ENCODE assay signal across 8 cellular contexts in the genomic region with DNA sequence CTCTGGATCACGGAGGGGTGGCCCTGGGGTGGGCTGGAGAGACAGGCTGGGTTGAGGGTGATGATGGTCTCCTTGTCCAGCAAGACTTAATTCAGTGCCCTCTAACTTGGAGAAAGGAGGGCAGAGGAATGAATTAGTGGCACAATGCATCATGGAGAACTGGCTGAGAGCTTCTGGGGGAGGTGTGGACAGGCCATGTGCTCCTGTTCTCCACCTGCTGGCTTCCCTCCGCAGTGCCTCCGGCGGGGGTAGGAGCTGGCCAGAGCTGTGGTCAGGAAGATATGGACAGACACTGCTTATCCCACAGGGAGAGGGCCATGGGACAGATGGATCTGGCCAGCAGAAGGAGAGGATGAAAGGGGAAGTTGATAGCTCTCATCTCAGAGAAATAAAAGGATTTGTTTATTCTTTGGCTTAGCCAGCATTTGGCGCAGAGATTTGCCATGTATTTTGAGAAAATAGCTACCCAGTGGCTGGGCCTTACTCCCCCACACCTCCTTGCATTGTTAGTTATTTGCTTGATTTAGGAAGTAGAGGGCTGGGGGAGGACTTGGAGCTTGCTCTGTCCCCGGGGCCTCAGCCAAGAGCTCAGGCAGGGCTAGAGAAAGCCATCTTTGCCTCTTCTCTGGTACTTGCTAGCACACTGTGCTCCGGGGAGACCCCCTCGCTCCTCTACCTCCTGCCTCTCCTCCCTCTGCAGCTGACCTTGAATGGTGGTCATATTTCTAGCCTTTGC.
A peak's percentile ranks its signal among the peaks of the same experiment; 100 is the strongest.
DNase-seq lines count a peak whose midpoint lies in the region; ATAC-seq, FAIRE-seq and TF ChIP-seq lines count a peak whose summit lies in the region.

No MANE protein-coding gene starts in this region.

- no peaks in the 10 kb centered on the region; the same call in 1 of the 2 replicates for H3K79me2 ChIP-seq in GM12878 (ENCODE audit: control insufficient read depth, insufficient read depth, low read length)

- ATAC-seq in GM12878 (no peak), HG02973 (IDR thresholded peaks at IDR 0.05; ENCODE audit: unreplicated experiment) (no peak)

- no TSS peak for BruUV-seq in GM12878 (replicated peaks; lab: Mats Ljungman, UMichigan)

- DNase-seq in Ammon's horn (ENCODE audit: low spot score) (peak; percentile 77), GM12878 (ENCODE audit: low read depth, low spot score) (no peak), left kidney (ENCODE audit: low read depth, low spot score) (peak; percentile 88), amniotic stem cell (lab: John Stamatoyannopoulos, UW) (no peak), epidermal melanocyte (ENCODE audit: insufficient read length, low spot score) (no peak)
- DNase-seq in effector CD4-positive, alpha-beta T cell: no peak

- H3K4me2 ChIP-seq in GM12878 (ENCODE audit: control insufficient read depth, insufficient read depth): peak overlapping the region; percentile 69

- peaks cover 30% of the 10 kb centered on the region for H3K4me1 ChIP-seq in HUES6 (ENCODE audit: control insufficient read depth, insufficient read depth, low read length)
- H3K4me1 ChIP-seq in GM12878 (ENCODE audit: control insufficient read depth, insufficient read depth, low read length): peaks cover 14% of the 10 kb centered on the region

- H3K36me3 ChIP-seq in HUES6 (ENCODE audit: control insufficient read depth, insufficient read depth, low read length) (no peaks in the 10 kb centered on the region), GM12878 (ENCODE audit: control insufficient read depth in 2 of 2, insufficient read depth in 2 of 2, low read length in 1 of 2) (no peaks in the 10 kb centered on the region)

- WGBS in GM12878 (ENCODE audit: insufficient coverage, insufficient replicate concordance, low lambda C conversion rate, missing lambda C conversion rate): 53% methylated on average over 8 of the region's 8 CpGs

- H3K27me3 ChIP-seq in HUES6 (ENCODE audit: control insufficient read depth, insufficient read depth, low read length) (no peaks in the 10 kb centered on the region), GM12878 (replicated peaks in 1 of 2; ENCODE audit: control insufficient read depth in 2 of 2, insufficient read depth in 2 of 2, low read length in 1 of 2) (no peaks in the 10 kb centered on the region)

- in situ Hi-C loops in GM12878 (cut with MboI): no loop called here

- CTCF ChIA-PET in GM12878 (lab: Yijun Ruan, JAX): interaction anchor here (0.7 to 2.9 kb wide), 9 partner anchors 8 to 457 kb away, joined by 3 to 16 read pairs (median 4); no protein-coding TSS in a partner anchor

- intact Hi-C loops in GM12878 (cut with micrococcal nuclease; ENCODE audit: unreplicated experiment): no loop called here

- TF ChIP-seq CTCF in GM12878 (IDR thresholded peaks at IDR 0.05 in 2 of 3, conservative IDR thresholded peaks at IDR 0.05 in 1 of 3; ENCODE audit: control insufficient read depth in 2 of 3, extremely low read depth in 1 of 3, insufficient read depth in 1 of 3, low read depth in 3 of 3, low read length in 3 of 3): no peak

- TF ChIP-seq EP300 in GM12878 (IDR thresholded peaks at IDR 0.05; ENCODE audit: borderline replicate concordance in 1 of 2, control insufficient read depth in 1 of 2, low read depth in 2 of 2, low read length in 2 of 2): no peak

- H3K4me3 ChIP-seq in HUES6 (ENCODE audit: low read depth, low read length): no peak overlapping the region
- H3K4me3 ChIP-seq in GM12878: peak overlapping the region; percentile 15; the same call in 1 of the 2 replicates

- H3K9ac ChIP-seq in HUES6 (ENCODE audit: low read length) (peak overlapping the region; percentile 35), GM12878 (ENCODE audit: control insufficient read depth, insufficient read depth, low read length) (peak overlapping the region; percentile 2; the same call in 1 of the 2 replicates)

- RAD21 ChIA-PET in GM12878 (lab: Charles Lee; ENCODE audit: unreplicated experiment): interaction anchor here (1.4 to 2.7 kb wide), 3 partner anchors 15 to 154 kb away, joined by 4 to 14 read pairs (median 4); no protein-coding TSS in a partner anchor

- no peak for FAIRE-seq in GM12878 (lab: Jason Lieb, UNC)

- POLR2A ChIA-PET in GM12878 (lab: Charles Lee): interaction anchor here (1.1 to 1.3 kb wide), 2 partner anchors 10 to 198 kb away, joined by 3 to 4 read pairs; no protein-coding TSS in a partner anchor

- H3K27ac ChIP-seq in HUES6 (ENCODE audit: low read depth, low read length) (no peak overlapping the region), GM12878 (ENCODE audit: control insufficient read depth, insufficient read depth) (no peak overlapping the region)

- H4K20me1 ChIP-seq in GM12878 (ENCODE audit: control insufficient read depth, insufficient read depth): no peaks in the 10 kb centered on the region

- H2AFZ ChIP-seq in GM12878 (ENCODE audit: control insufficient read depth, low read depth, low read length): no peak overlapping the region

- no peak for TF ChIP-seq POLR2A in GM12878 (IDR thresholded peaks at IDR 0.05; ENCODE audit: low read depth, low read length)

- H3K9me3 ChIP-seq in HUES6 (ENCODE audit: control insufficient read depth, insufficient read depth, low read depth, low read length) (no peaks in the 10 kb centered on the region), GM12878 (replicated peaks; ENCODE audit: control insufficient read depth, insufficient read depth, low read length) (no peaks in the 10 kb centered on the region)

- TF ChIP-seq RAD21 in GM12878 (IDR thresholded peaks at IDR 0.05; ENCODE audit: insufficient read depth, low read depth, low read length): no peak

- SMC1A ChIA-PET in GM12878 (lab: Charles Lee; ENCODE audit: uncharacterized antibody, unreplicated experiment): interaction anchor here (1.6 kb wide), 1 partner anchor 16 kb away, joined by 6 read pairs; no protein-coding TSS in a partner anchor

TF ChIP-seq in GM12878, 131 proteins besides CTCF, POLR2A, EP300 and RAD21:
- TF ChIP-seq KLF5 (IDR thresholded peaks at IDR 0.05; ENCODE audit: partially characterized antibody) (no peak), ZNF622 (IDR thresholded peaks at IDR 0.05) (no peak), KAT2A (conservative IDR thresholded peaks at IDR 0.05; ENCODE audit: control insufficient read depth, low read depth, low read length) (no peak), RB1 (IDR thresholded peaks at IDR 0.05; ENCODE audit: borderline replicate concordance) (no peak), SMC3 (IDR thresholded peaks at IDR 0.05; ENCODE audit: borderline replicate concordance, low read length) (no peak), HDAC6 (IDR thresholded peaks at IDR 0.05; ENCODE audit: unreplicated experiment) (no peak), NR2C2 (IDR thresholded peaks at IDR 0.05; ENCODE audit: borderline replicate concordance, control insufficient read depth, insufficient read length, low read depth) (no peak), CBX5 (IDR thresholded peaks at IDR 0.05; ENCODE audit: low read depth) (no peak)
- TF ChIP-seq, protein P1, sequence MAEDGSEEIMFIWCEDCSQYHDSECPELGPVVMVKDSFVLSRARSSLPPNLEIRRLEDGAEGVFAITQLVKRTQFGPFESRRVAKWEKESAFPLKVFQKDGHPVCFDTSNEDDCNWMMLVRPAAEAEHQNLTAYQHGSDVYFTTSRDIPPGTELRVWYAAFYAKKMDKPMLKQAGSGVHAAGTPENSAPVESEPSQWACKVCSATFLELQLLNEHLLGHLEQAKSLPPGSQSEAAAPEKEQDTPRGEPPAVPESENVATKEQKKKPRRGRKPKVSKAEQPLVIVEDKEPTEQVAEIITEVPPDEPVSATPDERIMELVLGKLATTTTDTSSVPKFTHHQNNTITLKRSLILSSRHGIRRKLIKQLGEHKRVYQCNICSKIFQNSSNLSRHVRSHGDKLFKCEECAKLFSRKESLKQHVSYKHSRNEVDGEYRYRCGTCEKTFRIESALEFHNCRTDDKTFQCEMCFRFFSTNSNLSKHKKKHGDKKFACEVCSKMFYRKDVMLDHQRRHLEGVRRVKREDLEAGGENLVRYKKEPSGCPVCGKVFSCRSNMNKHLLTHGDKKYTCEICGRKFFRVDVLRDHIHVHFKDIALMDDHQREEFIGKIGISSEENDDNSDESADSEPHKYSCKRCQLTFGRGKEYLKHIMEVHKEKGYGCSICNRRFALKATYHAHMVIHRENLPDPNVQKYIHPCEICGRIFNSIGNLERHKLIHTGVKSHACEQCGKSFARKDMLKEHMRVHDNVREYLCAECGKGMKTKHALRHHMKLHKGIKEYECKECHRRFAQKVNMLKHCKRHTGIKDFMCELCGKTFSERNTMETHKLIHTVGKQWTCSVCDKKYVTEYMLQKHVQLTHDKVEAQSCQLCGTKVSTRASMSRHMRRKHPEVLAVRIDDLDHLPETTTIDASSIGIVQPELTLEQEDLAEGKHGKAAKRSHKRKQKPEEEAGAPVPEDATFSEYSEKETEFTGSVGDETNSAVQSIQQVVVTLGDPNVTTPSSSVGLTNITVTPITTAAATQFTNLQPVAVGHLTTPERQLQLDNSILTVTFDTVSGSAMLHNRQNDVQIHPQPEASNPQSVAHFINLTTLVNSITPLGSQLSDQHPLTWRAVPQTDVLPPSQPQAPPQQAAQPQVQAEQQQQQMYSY (CRISPR knock-in tag; IDR thresholded peaks at IDR 0.05): no peak
- TF ChIP-seq, protein P2, sequence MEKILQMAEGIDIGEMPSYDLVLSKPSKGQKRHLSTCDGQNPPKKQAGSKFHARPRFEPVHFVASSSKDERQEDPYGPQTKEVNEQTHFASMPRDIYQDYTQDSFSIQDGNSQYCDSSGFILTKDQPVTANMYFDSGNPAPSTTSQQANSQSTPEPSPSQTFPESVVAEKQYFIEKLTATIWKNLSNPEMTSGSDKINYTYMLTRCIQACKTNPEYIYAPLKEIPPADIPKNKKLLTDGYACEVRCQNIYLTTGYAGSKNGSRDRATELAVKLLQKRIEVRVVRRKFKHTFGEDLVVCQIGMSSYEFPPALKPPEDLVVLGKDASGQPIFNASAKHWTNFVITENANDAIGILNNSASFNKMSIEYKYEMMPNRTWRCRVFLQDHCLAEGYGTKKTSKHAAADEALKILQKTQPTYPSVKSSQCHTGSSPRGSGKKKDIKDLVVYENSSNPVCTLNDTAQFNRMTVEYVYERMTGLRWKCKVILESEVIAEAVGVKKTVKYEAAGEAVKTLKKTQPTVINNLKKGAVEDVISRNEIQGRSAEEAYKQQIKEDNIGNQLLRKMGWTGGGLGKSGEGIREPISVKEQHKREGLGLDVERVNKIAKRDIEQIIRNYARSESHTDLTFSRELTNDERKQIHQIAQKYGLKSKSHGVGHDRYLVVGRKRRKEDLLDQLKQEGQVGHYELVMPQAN (conservative IDR thresholded peaks at IDR 0.05): no peak
TF ChIP-seq in GM12878: peak in this region for 0.

Comparison
In these comparisons a context has a peak if more than half of its experiments do, and no peak if none do; other contexts are left out.
1. DNase-seq: peak in Ammon's horn (single experiment) and left kidney (single experiment); none in GM12878 (single experiment), amniotic stem cell (single experiment), epidermal melanocyte (single experiment) and effector CD4-positive, alpha-beta T cell (single experiment).